ENCODE assay signal across 19 cellular contexts in genomic region chr6:36523936-36524499, GRCh38. TPM values are rescaled to one million over a fixed set of nuclear protein-coding genes. Genes with fewer than 3 reads are reported as not detected.
DNase-seq lines count a peak whose midpoint lies in the region; ATAC-seq, FAIRE-seq and TF ChIP-seq lines count a peak whose summit lies in the region.
"Had no signal": no experiment of that assay in that cellular context is flagged by ENCODE, and none has a peak within 500 bp of the region (broad histone marks: within the 10 kb centered on the region; RNA-seq: fewer than 3 reads in every experiment).

No MANE protein-coding gene starts in this region.

- no peak overlapping the region for H3K4me3 Mint-ChIP-seq in CD14-positive monocyte

- POLR2A ChIA-PET in HepG2 (lab: Yijun Ruan, JAX), result no interaction called here

- H2AFZ ChIP-seq in HepG2 (ENCODE audit: low read length), result no peak overlapping the region

- no TSS peak for BruUV-seq in HepG2 (replicated peaks; lab: Mats Ljungman, UMichigan)

- H3K36me3 ChIP-seq in adrenal gland (replicated peaks in 1 of 2) (peaks cover 0 to 30% of the 10 kb centered on the region in 2 donors), HepG2 (replicated peaks in 1 of 2; ENCODE audit: control insufficient read depth in 1 of 2, insufficient read depth in 2 of 2, low read length in 2 of 2) (peaks cover 14 to 45% of the 10 kb centered on the region in 2 experiments)

- no peak for TF ChIP-seq RAD21 in HepG2 (CRISPR knock-in tag; IDR thresholded peaks at IDR 0.05)

- TF ChIP-seq POLR2A in adrenal gland (IDR thresholded peaks at IDR 0.05) (no peak), HepG2 (IDR thresholded peaks at IDR 0.05; ENCODE audit: insufficient read depth in 1 of 2, low read depth in 2 of 2, low read length in 2 of 2) (no peak)

- intact Hi-C loops in CD14-positive monocyte (cut with micrococcal nuclease), result no loop called here
- intact Hi-C loops in adrenal gland (cut with DNase I), result no loop called here
- intact Hi-C loops in HepG2 (cut with micrococcal nuclease; ENCODE audit: unreplicated experiment), result no loop called here

- peak overlapping the region in 4 of 7 donors; percentile 11 to 52 (median 34) for H3K27ac Mint-ChIP-seq in CD14-positive monocyte

- no peak for DNase-seq in CD14-positive monocyte (ENCODE audit: low spot score)
- peak; percentile 39 for DNase-seq in EH (ENCODE audit: low read depth)
- DNase-seq in adrenal gland, result no peak
- peak; percentile 39 for DNase-seq in HepG2 (ENCODE audit: low spot score)
- DNase-seq in stimulated activated CD4-positive, alpha-beta T cell treated with anti-CD3 and anti-CD28 coated beads, Interleukin-15, amount 100 ng/mL, for 24 hours, result no peak
- no peak for DNase-seq in NOMO-1 treated with DMSO at 0.1 percent for 48 hours (lab: John Stamatoyannopoulos, UW; ENCODE audit: unreplicated experiment)
- DNase-seq: DMS79 treated with DMSO at 0.1 percent for 48 hours, HCEC 1CT, MM.1S, NCI-H1092 treated with DMSO at 0.1 percent for 48 hours, NCI-H146, NCI-H2081, NCI-H748 treated with DMSO at 0.1 percent for 48 hours, OCI-M1, Right ventricle myocardium superior had no signal

- no peak for FAIRE-seq in HepG2 (lab: Jason Lieb, UNC)
- FAIRE-seq: D721Med had no signal

- H3K79me2 ChIP-seq in HepG2 (ENCODE audit: insufficient read depth, low read length), result no peaks in the 10 kb centered on the region

- in situ Hi-C loops in HepG2 (cut with HindIII; ENCODE audit: extremely low pct_ligation_motif_present, low pct_unique_long_range_greater_than_20kb), result no loop called here

- H3K27me3 ChIP-seq in adrenal gland, result no peaks in the 10 kb centered on the region
- no peaks in the 10 kb centered on the region for H3K27me3 ChIP-seq in HepG2 (ENCODE audit: control insufficient read depth in 1 of 2, insufficient read depth in 2 of 2, low read length in 2 of 2)
- H3K27me3 ChIP-seq: BLaER1 treated with 17β-estradiol and CSF1 and Interleukin-3, amounts not matched to agents 10 nM and 100 nM had no signal

- H3K9ac ChIP-seq in HepG2 (ENCODE audit: insufficient read depth, low read depth, low read length), result no peak overlapping the region

- no peaks in the 10 kb centered on the region for H4K20me1 ChIP-seq in HepG2 (ENCODE audit: insufficient read depth, low read length)

- peaks cover 72 to 82% of the 10 kb centered on the region in 2 donors for H3K36me3 Mint-ChIP-seq in CD14-positive monocyte

- ATAC-seq in HepG2, result no peak; the same call in 2 of the 3 replicates
- no peak for ATAC-seq in HG03175 (IDR thresholded peaks at IDR 0.05; ENCODE audit: unreplicated experiment)

- 87 to 96% (median 90%) methylated on average over 6 of the region's 6 CpGs for WGBS in adrenal gland, 4 donors
- WGBS in HepG2 (ENCODE audit: low lambda C conversion rate), result 78% methylated on average over 6 of the region's 6 CpGs

- CTCF ChIA-PET in HepG2 (lab: Yijun Ruan, JAX; ENCODE audit: low intra/inter-chr PET ratio, low total read pairs), result no interaction called here

- H3K27ac ChIP-seq in adrenal gland, result peak overlapping the region in 3 of 5 donors; percentile 2 to 48 (median 10)
- no peak overlapping the region for H3K27ac ChIP-seq in HepG2 (ENCODE audit: extremely low read length, insufficient read depth, low read length)
- H3K27ac ChIP-seq: SK-N-MC had no signal

- H3K9me3 ChIP-seq in adrenal gland (replicated peaks in 1 of 3), result no peaks in the 10 kb centered on the region
- H3K9me3 ChIP-seq in HepG2 (ENCODE audit: low read length), result no peaks in the 10 kb centered on the region
- H3K9me3 ChIP-seq: BLaER1 treated with 17β-estradiol and CSF1 and Interleukin-3, amounts not matched to agents 10 nM and 100 nM had no signal

- TF ChIP-seq CTCF in CD14-positive monocyte (IDR thresholded peaks at IDR 0.05), result no peak
- TF ChIP-seq CTCF in adrenal gland (IDR thresholded peaks at IDR 0.05), result no peak
- TF ChIP-seq CTCF in HepG2 (CRISPR knock-in tag; IDR thresholded peaks at IDR 0.05), result no peak

- no peaks in the 10 kb centered on the region for H3K27me3 Mint-ChIP-seq in CD14-positive monocyte (ENCODE audit: low read depth in 3 of 3)

- H3K9me3 Mint-ChIP-seq in CD14-positive monocyte, result no peaks in the 10 kb centered on the region

- no peaks in the 10 kb centered on the region for H3K4me1 ChIP-seq in adrenal gland (replicated peaks in 1 of 2)
- peaks cover 15% of the 10 kb centered on the region for H3K4me1 ChIP-seq in HepG2 (ENCODE audit: insufficient read depth, low read length)

- no peak overlapping the region; the same call in 1 of the 2 replicates for H3K4me2 ChIP-seq in HepG2 (ENCODE audit: low read depth, low read length)

- TF ChIP-seq EP300 in HepG2 (IDR thresholded peaks at IDR 0.05; ENCODE audit: low read depth in 2 of 2, low read length in 2 of 2) (no peak), HepG2 (CRISPR knock-in tag; IDR thresholded peaks at IDR 0.05; ENCODE audit: borderline replicate concordance) (no peak)

- peaks cover 24% of the 10 kb centered on the region for H3K4me1 Mint-ChIP-seq in CD14-positive monocyte

- no peak overlapping the region for H3K4me3 ChIP-seq in adrenal gland
- H3K4me3 ChIP-seq in HepG2 (replicated peaks in 1 of 3; ENCODE audit: insufficient read depth in 1 of 3, low read depth in 2 of 3, low read length in 3 of 3), result no peak overlapping the region
- H3K4me3 ChIP-seq: BLaER1 treated with 17β-estradiol and CSF1 and Interleukin-3, amounts not matched to agents 10 nM and 100 nM; SK-N-MC had no signal

TF ChIP-seq in HepG2, 621 proteins besides CTCF, POLR2A, EP300 and RAD21 (continues in another document):
- peak; percentile 32; the same call in 1 of the 2 replicates for TF ChIP-seq RCOR2 (CRISPR knock-in tag; IDR thresholded peaks at IDR 0.05)
- TF ChIP-seq SOX5 (CRISPR knock-in tag; IDR thresholded peaks at IDR 0.05; ENCODE audit: borderline replicate concordance), result peak; percentile 53; the same call in 1 of the 2 replicates
- TF ChIP-seq SAP130 (CRISPR knock-in tag; IDR thresholded peaks at IDR 0.05; ENCODE audit: low read depth), result 0 out of 2 replicates have a peak, but pooled peaks have one; percentile 16
- no peak for TF ChIP-seq CEBPG (CRISPR knock-in tag; IDR thresholded peaks at IDR 0.05)
- TF ChIP-seq ZGPAT (CRISPR knock-in tag; IDR thresholded peaks at IDR 0.05), result 0 out of 2 replicates have a peak, but pooled peaks have one; percentile 26
- peak; percentile 63; the same call in 1 of the 2 replicates for TF ChIP-seq ARID3A (IDR thresholded peaks at IDR 0.05; ENCODE audit: low read depth, low read length)
- TF ChIP-seq GATAD2A (CRISPR knock-in tag; IDR thresholded peaks at IDR 0.05), result 0 out of 2 replicates have a peak, but pooled peaks have one; percentile 23
- peak; percentile 26; the same call in 1 of the 2 replicates for TF ChIP-seq TCF7 (IDR thresholded peaks at IDR 0.05; ENCODE audit: low read depth)

RNA-seq across cellular contexts. Expression of gene STK38, which starts 23.3 kb away (rescaled TPM):
- polyA plus RNA-seq in CD14-positive monocyte, result 10 to 100 TPM; 57.1 to 95.7 TPM
- total RNA-seq in adrenal gland, result 10 to 100 TPM in 6 of 8 donors, 1 to 10 TPM in 2; 7.4 to 21.3 (median 12.1) TPM
- polyA plus RNA-seq in adrenal gland, result 10 to 100 TPM; 13.9 to 17.8 (median 16.6) TPM
- total RNA-seq in HepG2 (2016; rRNA removed; fragmentation: Illumina TruSeq; extraction: Trizol), result 20.7 and 25.5 TPM in 2 replicates
- total RNA-seq in HepG2 (2016; cell fraction: cytosol; rRNA removed; fragmentation: Illumina TruSeq; extraction: Trizol; ENCODE audit: low read depth), result 3.6 and 4.8 TPM in 2 replicates
- 20.5 and 24.3 TPM in 2 replicates for total RNA-seq in HepG2 (2016; cell fraction: insoluble cytoplasmic fraction; rRNA removed; fragmentation: Illumina TruSeq; extraction: Trizol)
- 8.8 and 9.2 TPM in 2 replicates for total RNA-seq in HepG2 (2016; cell fraction: membrane; rRNA removed; fragmentation: Illumina TruSeq; extraction: Trizol)
- total RNA-seq in HepG2 (2016; cell fraction: nucleus; rRNA removed; fragmentation: Illumina TruSeq; extraction: Trizol), result 16.9 and 18.3 TPM in 2 replicates
- polyA plus RNA-seq in HepG2 (2011; rRNA removed), result 10.3 and 10.7 TPM in 2 replicates
- polyA plus RNA-seq in HepG2 (2011; cell fraction: cytosol; rRNA removed), result 5.2 and 7.9 TPM in 2 replicates
- 17.4 and 18.6 TPM in 2 replicates for polyA plus RNA-seq in HepG2 (2011; cell fraction: nucleus; rRNA removed)
- polyA plus RNA-seq in HepG2 (2012), result 14.4 and 14.8 TPM in 2 replicates
- polyA plus RNA-seq in HepG2 (2016; cell fraction: cytosol; fragmentation: Illumina TruSeq; extraction: Trizol; ENCODE audit: low read depth), result 1.2 and 1.3 TPM in 2 replicates
- polyA plus RNA-seq in HepG2 (2016; cell fraction: insoluble cytoplasmic fraction; fragmentation: Illumina TruSeq; extraction: Trizol; ENCODE audit: low read depth), result 21.9 and 22.8 TPM in 2 replicates
- 4.0 and 4.3 TPM in 2 replicates for polyA plus RNA-seq in HepG2 (2016; cell fraction: membrane; fragmentation: Illumina TruSeq; extraction: Trizol; ENCODE audit: low read depth)
- polyA plus RNA-seq in HepG2 (2016; cell fraction: nucleus; fragmentation: Illumina TruSeq; extraction: Trizol; ENCODE audit: insufficient read depth, low read depth), result 34.7 and 34.8 TPM in 2 replicates
- 3.9 and 12.3 TPM in 2 replicates for polyA minus RNA-seq in HepG2 (2011; rRNA and poly(A)+ RNA removed; ENCODE audit: low replicate concordance)
- polyA minus RNA-seq in HepG2 (2011; cell fraction: cytosol; rRNA and poly(A)+ RNA removed), result 5.2 and 7.1 TPM in 2 replicates
- 11.6 and 14.5 TPM in 2 replicates for polyA minus RNA-seq in HepG2 (2011; cell fraction: nucleus; rRNA and poly(A)+ RNA removed)

Comparison
In these comparisons a context has a peak if more than half of its experiments do, and no peak if none do; other contexts are left out.
1. DNase-seq: peak in EH (single experiment) and HepG2 (single experiment); none in CD14-positive monocyte (single experiment), adrenal gland (0 of 7), stimulated activated CD4-positive, alpha-beta T cell treated with anti-CD3 and anti-CD28 coated beads, Interleukin-15, amount 100 ng/mL, for 24 hours (single experiment) and NOMO-1 treated with DMSO at 0.1 percent for 48 hours (single experiment).